In the genomic region with DNA sequence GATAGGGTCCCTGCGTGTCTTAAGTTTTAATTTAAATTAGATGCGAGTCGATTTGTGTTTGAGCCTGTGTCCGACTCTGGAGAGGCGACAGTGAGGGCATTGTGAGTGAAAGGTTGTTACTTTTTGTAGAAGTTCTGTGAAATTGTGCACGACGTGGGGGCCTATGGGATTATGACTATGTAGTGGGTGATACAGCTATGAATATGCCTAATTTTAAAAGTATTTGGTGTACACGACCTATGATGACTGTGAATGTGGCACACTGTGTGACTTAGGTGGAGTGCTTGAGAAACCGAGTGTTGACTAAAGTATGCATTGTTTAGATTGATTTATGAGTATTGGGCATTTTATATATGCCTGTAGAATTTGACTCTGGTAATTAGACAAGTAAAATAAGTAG, we compare ENCODE assay signal across 8 cellular contexts. TPM values are rescaled to one million over a fixed set of nuclear protein-coding genes. Genes with fewer than 3 reads are reported as not detected.
A peak's percentile ranks its signal among the peaks of the same experiment; 100 is the strongest.
DNase-seq lines count a peak whose midpoint lies in the region; ATAC-seq lines count a peak whose summit lies in the region.

No MANE protein-coding gene starts in this region.

- H3K27me3 ChIP-seq in stomach smooth muscle (ENCODE audit: control insufficient read depth in 1 of 2, insufficient read depth in 2 of 2, low read length in 2 of 2), result no peaks in the 10 kb centered on the region

- peak overlapping the region; percentile 81 to 91 for H3K9ac ChIP-seq in stomach smooth muscle (ENCODE audit: low read length in 2 of 2)

- POLR2A ChIA-PET in activated CD8-positive, alpha-beta T cell treated with anti-CD3 and anti-CD28 coated beads, Interleukin-2, amount 10 ng/mL, durations not matched to agents 7 days and 5 days (lab: Charles Lee), result interaction anchor here (0.9 to 1.0 kb wide), 2 partner anchors 159 to 819 kb away, joined by 4 read pairs; a partner anchor contains a TSS

- H3K36me3 ChIP-seq in stomach smooth muscle (ENCODE audit: control insufficient read depth in 2 of 2, insufficient read depth in 2 of 2, low read length in 2 of 2), result peaks cover 13 to 24% of the 10 kb centered on the region in 2 donors

- peak overlapping the region; percentile 68 for H3K4me3 ChIP-seq in iPS-18c (ENCODE audit: insufficient read depth, low read depth, low read length)
- peak overlapping the region; percentile 87 to 99 for H3K4me3 ChIP-seq in stomach smooth muscle (ENCODE audit: low read length in 2 of 2)

- H3K27ac ChIP-seq in stomach smooth muscle (ENCODE audit: low read length), result peak overlapping the region; percentile 24

- CTCF ChIA-PET in activated CD8-positive, alpha-beta T cell treated with anti-CD3 and anti-CD28 coated beads, Interleukin-2, amount 10 ng/mL, durations not matched to agents 7 days and 5 days (lab: Charles Lee), result no interaction called here

- peak overlapping the region; percentile 98 for H3K4me3 Mint-ChIP-seq in T-helper 2 cell treated with Interferon-gamma antibody and Interleukin-4, amounts not matched to agents 5 μg/mL and 100 μg/mL, for 36 hours
- H3K4me3 Mint-ChIP-seq in activated CD8-positive, alpha-beta T cell treated with anti-CD3 and anti-CD28 coated beads, Interleukin-2, amount 10 ng/mL, durations not matched to agents 7 days and 5 days, result peak overlapping the region; percentile 98

- H3K27ac Mint-ChIP-seq in T-helper 2 cell treated with Interferon-gamma antibody and Interleukin-4, amounts not matched to agents 5 μg/mL and 100 μg/mL, for 36 hours, result peak overlapping the region; percentile 92
- H3K27ac Mint-ChIP-seq in activated CD8-positive, alpha-beta T cell treated with anti-CD3 and anti-CD28 coated beads, Interleukin-2, amount 10 ng/mL, durations not matched to agents 7 days and 5 days, result peak overlapping the region; percentile 98

- no peak for ATAC-seq in activated CD8-positive, alpha-beta T cell treated with anti-CD3 and anti-CD28 coated beads, Interleukin-2, amount 10 ng/mL, durations not matched to agents 7 days and 5 days
- ATAC-seq in GM18519 (IDR thresholded peaks at IDR 0.05; ENCODE audit: low FRiP score, unreplicated experiment), result no peak

- H3K9me3 ChIP-seq in iPS-18c (ENCODE audit: control insufficient read depth, insufficient read depth, low read length) (peaks cover 2% of the 10 kb centered on the region), stomach smooth muscle (ENCODE audit: control insufficient read depth in 2 of 2, low read length in 2 of 2) (peaks cover 0 to 4% of the 10 kb centered on the region in 2 donors)

- no peak for DNase-seq in T-helper 2 cell treated with Interferon-gamma antibody and Interleukin-4, amounts not matched to agents 5 μg/mL and 100 μg/mL, for 36 hours (ENCODE audit: low spot score)
- DNase-seq in T-helper 2 cell (no peak), amniotic stem cell (lab: John Stamatoyannopoulos, UW) (no peak)
- no peak for DNase-seq in activated CD8-positive, alpha-beta T cell treated with anti-CD3 and anti-CD28 coated beads, Interleukin-2, amount 10 ng/mL, durations not matched to agents 7 days and 5 days
- no peak for DNase-seq in activated effector memory CD4-positive, alpha-beta T cell treated with Interleukin-2 at 50 U/mL for 16 hours

- H3K36me3 Mint-ChIP-seq in T-helper 2 cell treated with Interferon-gamma antibody and Interleukin-4, amounts not matched to agents 5 μg/mL and 100 μg/mL, for 36 hours (ENCODE audit: low read depth), result peaks cover 66% of the 10 kb centered on the region
- peaks cover 73% of the 10 kb centered on the region for H3K36me3 Mint-ChIP-seq in activated CD8-positive, alpha-beta T cell treated with anti-CD3 and anti-CD28 coated beads, Interleukin-2, amount 10 ng/mL, durations not matched to agents 7 days and 5 days (ENCODE audit: low read depth)

- H3K9me3 Mint-ChIP-seq in T-helper 2 cell treated with Interferon-gamma antibody and Interleukin-4, amounts not matched to agents 5 μg/mL and 100 μg/mL, for 36 hours, result peaks cover 48% of the 10 kb centered on the region
- H3K9me3 Mint-ChIP-seq in activated CD8-positive, alpha-beta T cell treated with anti-CD3 and anti-CD28 coated beads, Interleukin-2, amount 10 ng/mL, durations not matched to agents 7 days and 5 days (ENCODE audit: insufficient read depth), result peaks cover 31% of the 10 kb centered on the region

- H3K4me1 ChIP-seq in stomach smooth muscle (ENCODE audit: control insufficient read depth, insufficient read depth, low read length), result peaks cover 19% of the 10 kb centered on the region

- peaks cover 16% of the 10 kb centered on the region for H3K4me1 Mint-ChIP-seq in T-helper 2 cell treated with Interferon-gamma antibody and Interleukin-4, amounts not matched to agents 5 μg/mL and 100 μg/mL, for 36 hours (ENCODE audit: low read depth)
- H3K4me1 Mint-ChIP-seq in activated CD8-positive, alpha-beta T cell treated with anti-CD3 and anti-CD28 coated beads, Interleukin-2, amount 10 ng/mL, durations not matched to agents 7 days and 5 days (ENCODE audit: low read depth), result peaks cover 26% of the 10 kb centered on the region

- no peaks in the 10 kb centered on the region for H3K27me3 Mint-ChIP-seq in T-helper 2 cell treated with Interferon-gamma antibody and Interleukin-4, amounts not matched to agents 5 μg/mL and 100 μg/mL, for 36 hours (ENCODE audit: low read depth)
- H3K27me3 Mint-ChIP-seq in activated CD8-positive, alpha-beta T cell treated with anti-CD3 and anti-CD28 coated beads, Interleukin-2, amount 10 ng/mL, durations not matched to agents 7 days and 5 days (ENCODE audit: low read depth), result no peaks in the 10 kb centered on the region

RNA-seq across cellular contexts. Expression of a gene that starts 0.6 kb away (rescaled TPM):
- 10 to 100 TPM; 10.1 to 12.5 TPM for total RNA-seq in activated CD8-positive, alpha-beta T cell treated with anti-CD3 and anti-CD28 coated beads, Interleukin-2, amount 10 ng/mL, durations not matched to agents 7 days and 5 days

RNA-seq across cellular contexts. Expression of a gene that starts 21.4 kb away (rescaled TPM):
- total RNA-seq in activated CD8-positive, alpha-beta T cell treated with anti-CD3 and anti-CD28 coated beads, Interleukin-2, amount 10 ng/mL, durations not matched to agents 7 days and 5 days, result 1 to 10 TPM; 6.2 to 7.3 TPM
